ENCODE assay signal across 13 cellular contexts in genomic region chr16:84606081-84606875, GRCh38.
DNase-seq lines count a peak whose midpoint lies in the region; ATAC-seq and TF ChIP-seq lines count a peak whose summit lies in the region.
"Had no signal": no experiment of that assay in that cellular context is flagged by ENCODE, and none has a peak within 500 bp of the region (broad histone marks: within the 10 kb centered on the region; RNA-seq: fewer than 3 reads in every experiment).

No MANE protein-coding gene starts in this region.

- no peak for TF ChIP-seq CTCF in RWPE2 (IDR thresholded peaks at IDR 0.05; ENCODE audit: poor library complexity, severe bottlenecking)

- ATAC-seq in GM18505 (IDR thresholded peaks at IDR 0.05; ENCODE audit: unreplicated experiment) (no peak), RWPE2 (ENCODE audit: low read depth) (no peak), GM19395 (IDR thresholded peaks at IDR 0.05; ENCODE audit: unreplicated experiment) (no peak), HG02981 (IDR thresholded peaks at IDR 0.05; ENCODE audit: unreplicated experiment) (no peak)
- ATAC-seq: HCT116 had no signal

- no peak overlapping the region for H3K4me3 ChIP-seq in RWPE2 (ENCODE audit: severe bottlenecking)
- H3K4me3 ChIP-seq: ascending aorta, tibial artery had no signal

- peaks cover 8% of the 10 kb centered on the region for H3K9me3 ChIP-seq in RWPE2 (ENCODE audit: severe bottlenecking)
- H3K9me3 ChIP-seq: ascending aorta had no signal

- H3K27ac ChIP-seq in RWPE2 (ENCODE audit: poor library complexity, severe bottlenecking): peak overlapping the region; percentile 57
- peak overlapping the region; percentile 11 for H3K27ac ChIP-seq in caudate nucleus (ENCODE audit: low read depth, low read length)
- H3K27ac ChIP-seq: ascending aorta, tibial artery had no signal

- peaks cover 66% of the 10 kb centered on the region for H3K36me3 ChIP-seq in RWPE2 (ENCODE audit: low read depth)
- H3K36me3 ChIP-seq: ascending aorta, tibial artery had no signal

- TF ChIP-seq POLR2A in GM18505 (IDR thresholded peaks at IDR 0.05; ENCODE audit: borderline replicate concordance, extremely low read depth, insufficient read depth, insufficient read length): peak; percentile 15

- no peaks in the 10 kb centered on the region for H3K27me3 ChIP-seq in RWPE2 (ENCODE audit: insufficient read depth, poor library complexity, severe bottlenecking)
- H3K27me3 ChIP-seq: ascending aorta, tibial artery had no signal

- peaks cover 22% of the 10 kb centered on the region for H3K4me1 ChIP-seq in RWPE2 (ENCODE audit: insufficient read depth, poor library complexity, severe bottlenecking)

- DNase-seq in RWPE2 (ENCODE audit: low spot score): no peak
- DNase-seq in caudate nucleus (lab: John Stamatoyannopoulos, UW): peak in 10 of 61 donors; percentile 8 to 50 (median 29)
- peak; percentile 55 for DNase-seq in stimulated activated CD8-positive, alpha-beta memory T cell treated with anti-CD3 and anti-CD28 coated beads, Interleukin-4, amount 100 ng/mL, for 48 hours
- no peak for DNase-seq in KG1 (lab: John Stamatoyannopoulos, UW)
- DNase-seq in NCI-H2171 treated with DMSO at 0.1 percent for 48 hours (lab: John Stamatoyannopoulos, UW): no peak
- DNase-seq: activated CD4-positive, alpha-beta T cell treated with anti-CD3 and anti-CD28 coated beads, Interleukin-2, amount 50 U/mL, for 4 hours; NCI-H1694; tibial artery had no signal
